Comparison of ENCODE assay signal across 8 cellular contexts in the genomic region with DNA sequence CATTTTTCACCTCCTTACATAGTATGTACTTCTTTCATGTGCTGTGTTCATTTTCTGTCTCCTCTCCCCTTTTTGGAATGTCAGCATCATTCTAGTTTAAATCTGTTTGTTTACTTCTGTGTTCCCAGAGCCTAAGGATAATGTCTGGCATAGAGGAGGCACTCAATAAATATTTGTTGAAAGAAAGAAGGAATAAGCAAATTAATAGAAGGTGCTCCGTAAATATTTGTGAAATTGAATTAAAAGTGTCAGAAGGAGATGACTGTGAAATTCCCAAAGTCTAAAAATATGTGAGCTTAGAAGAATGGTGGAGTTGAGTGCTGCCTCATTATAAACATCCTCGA. TPM values are rescaled to one million over a fixed set of nuclear protein-coding genes. Genes with fewer than 3 reads are reported as not detected.
DNase-seq lines count a peak whose midpoint lies in the region; TF ChIP-seq lines count a peak whose summit lies in the region.

No MANE protein-coding gene starts in this region.

- peak overlapping the region; percentile 96 for H3K27ac Mint-ChIP-seq in osteocyte (ENCODE audit: unreplicated experiment)

- H3K4me3 ChIP-seq in BLaER1 treated with 17β-estradiol and CSF1 and Interleukin-3, amounts not matched to agents 10 nM and 100 nM, result peak overlapping the region; percentile 67 to 99 (median 88); a peak in 19 of 20 replicates
- H3K4me3 ChIP-seq in LNCaP clone FGC (ENCODE audit: low read depth, low read length), result peak overlapping the region; percentile 41
- peak overlapping the region; percentile 74 to 99 for H3K4me3 ChIP-seq in duodenal mucosa (ENCODE audit: low read depth in 1 of 2, low read length in 2 of 2)

- H3K27me3 Mint-ChIP-seq in osteocyte (ENCODE audit: unreplicated experiment), result no peaks in the 10 kb centered on the region

- H3K27ac ChIP-seq in BLaER1 treated with 17β-estradiol and CSF1 and Interleukin-3, amounts not matched to agents 10 nM and 100 nM, result peak overlapping the region in 10 of 11 experiments; percentile 91 to 100 (median 99); a peak in 16 of 22 replicates
- H3K27ac ChIP-seq in duodenal mucosa (ENCODE audit: low read depth, low read length), result peak overlapping the region; percentile 98

- H3K4me1 ChIP-seq in BLaER1 treated with 17β-estradiol and CSF1 and Interleukin-3, amounts not matched to agents 10 nM and 100 nM, result peaks cover 30 to 49% (median 42%) of the 10 kb centered on the region in 10 experiments
- peaks cover 19 to 27% of the 10 kb centered on the region in 2 donors for H3K4me1 ChIP-seq in duodenal mucosa (ENCODE audit: control insufficient read depth in 1 of 2, insufficient read depth in 2 of 2, low read length in 2 of 2)

- H3K4me3 Mint-ChIP-seq in osteocyte (ENCODE audit: unreplicated experiment), result peak overlapping the region; percentile 97

- H3K9me3 ChIP-seq in BLaER1 treated with 17β-estradiol and CSF1 and Interleukin-3, amounts not matched to agents 10 nM and 100 nM (replicated peaks in 1 of 11), result no peaks in the 10 kb centered on the region
- H3K9me3 ChIP-seq in duodenal mucosa (ENCODE audit: control insufficient read depth in 1 of 2, low read length in 2 of 2), result no peaks in the 10 kb centered on the region

- peak overlapping the region; percentile 91 to 100 (median 96) for H3K4me2 ChIP-seq in BLaER1 treated with 17β-estradiol and CSF1 and Interleukin-3, amounts not matched to agents 10 nM and 100 nM

- peaks cover 2 to 8% (median 6%) of the 10 kb centered on the region in 11 experiments; a peak in 14 of 22 replicates for H3K36me3 ChIP-seq in BLaER1 treated with 17β-estradiol and CSF1 and Interleukin-3, amounts not matched to agents 10 nM and 100 nM
- H3K36me3 ChIP-seq in duodenal mucosa (ENCODE audit: control insufficient read depth in 1 of 2, insufficient read depth in 2 of 2, low read length in 2 of 2), result peaks cover 0 to 8% of the 10 kb centered on the region in 2 donors

- H3K9me3 Mint-ChIP-seq in osteocyte (ENCODE audit: unreplicated experiment), result no peaks in the 10 kb centered on the region

- H3K9ac ChIP-seq in BLaER1 treated with 17β-estradiol and CSF1 and Interleukin-3, amounts not matched to agents 10 nM and 100 nM, result peak overlapping the region; percentile 92 to 99 (median 97); a peak in 21 of 22 replicates
- peak overlapping the region; percentile 92 to 100 for H3K9ac ChIP-seq in duodenal mucosa (ENCODE audit: low read depth in 1 of 2, low read length in 2 of 2)

- H3K27me3 ChIP-seq in BLaER1 treated with 17β-estradiol and CSF1 and Interleukin-3, amounts not matched to agents 10 nM and 100 nM, result no peaks in the 10 kb centered on the region
- no peaks in the 10 kb centered on the region for H3K27me3 ChIP-seq in duodenal mucosa (ENCODE audit: control insufficient read depth in 1 of 2, insufficient read depth in 2 of 2, low read length in 2 of 2)

- H4K20me1 ChIP-seq in BLaER1 treated with 17β-estradiol and CSF1 and Interleukin-3, amounts not matched to agents 10 nM and 100 nM, result peaks cover 7 to 16% (median 14%) of the 10 kb centered on the region in 11 experiments; a peak in 13 of 22 replicates

- no peak for TF ChIP-seq CTCF in LNCaP clone FGC (IDR thresholded peaks at IDR 0.05; ENCODE audit: control insufficient read depth, extremely low read depth, insufficient read depth)
- no peak for TF ChIP-seq CTCF in osteocyte (IDR thresholded peaks at IDR 0.05)

- intact Hi-C loops in head of caudate nucleus (cut with DNase I), result loop anchor here (5.0 kb wide), 1 partner anchor 342 kb away; no protein-coding TSS in a partner anchor

- peaks cover 33% of the 10 kb centered on the region for H3K4me1 Mint-ChIP-seq in osteocyte (ENCODE audit: unreplicated experiment)

- DNase-seq in LNCaP clone FGC (ENCODE audit: low read depth), result no peak
- no peak for DNase-seq in osteocyte (ENCODE audit: extremely low spot score, unreplicated experiment)
- DNase-seq in NCI-H446 treated with DMSO at 0.1 percent for 48 hours (lab: John Stamatoyannopoulos, UW), result no peak
- no peak for DNase-seq in islet precursor cell
- DNase-seq in NCI-H524 (lab: John Stamatoyannopoulos, UW), result no peak
- no peak for DNase-seq in head of caudate nucleus

- peaks cover 15% of the 10 kb centered on the region for H3K36me3 Mint-ChIP-seq in osteocyte (ENCODE audit: unreplicated experiment)

RNA-seq across cellular contexts. Expression of gene CDKN1B, which starts 3.3 kb away (rescaled TPM):
- total RNA-seq in osteocyte, result 76.4 and 78.9 TPM in 2 replicates

RNA-seq across cellular contexts. Expression of gene GPR19, which starts 17.9 kb away (rescaled TPM):
- total RNA-seq in osteocyte, result 0.84 TPM in 1 of 2 replicates, not detected in the other
